Comparison of ENCODE assay signal across 17 cellular contexts in genomic region chr18:39462436-39462835, GRCh38.
DNase-seq lines count a peak whose midpoint lies in the region; ATAC-seq and TF ChIP-seq lines count a peak whose summit lies in the region.
"Had no signal": no experiment of that assay in that cellular context is flagged by ENCODE, and none has a peak within 500 bp of the region (broad histone marks: within the 10 kb centered on the region; RNA-seq: fewer than 3 reads in every experiment).

No MANE protein-coding gene starts in this region.

- intact Hi-C loops in transverse colon (cut with DNase I; ENCODE audit: low total_unique reads): no loop called here

- 71% methylated on average over 1 of the region's 1 CpG for WGBS in suprapubic skin
- WGBS in transverse colon (ENCODE audit: low coverage in 1 of 2), 2 donors: 80 to 86% methylated on average over 1 of the region's 1 CpG

- H3K4me1 ChIP-seq in foreskin keratinocyte (peaks cover 9% of the 10 kb centered on the region), suprapubic skin (no peaks in the 10 kb centered on the region), transverse colon (no peaks in the 10 kb centered on the region)
- H3K4me1 ChIP-seq: uterus had no signal

- TF ChIP-seq CTCF in AG10803 (conservative IDR thresholded peaks at IDR 0.05; ENCODE audit: low read length): no peak
- no peak for TF ChIP-seq CTCF in cardiac fibroblast (IDR thresholded peaks at IDR 0.05; ENCODE audit: low read depth, low read length)
- no peak for TF ChIP-seq CTCF in foreskin keratinocyte (conservative IDR thresholded peaks at IDR 0.05)
- no peak for TF ChIP-seq CTCF in suprapubic skin (IDR thresholded peaks at IDR 0.05)
- TF ChIP-seq CTCF in transverse colon (IDR thresholded peaks at IDR 0.05): no peak

- in situ Hi-C loops in transverse colon (cut with MboI; ENCODE audit: low pct_ligation_motif_present in 1 of 4, low pct_unique_long_range_greater_than_20kb in 1 of 4, low sequenced_read_pairs in 3 of 4): no loop called here

- H3K27me3 ChIP-seq in foreskin keratinocyte (no peaks in the 10 kb centered on the region), suprapubic skin (no peaks in the 10 kb centered on the region), transverse colon (no peaks in the 10 kb centered on the region)
- H3K27me3 ChIP-seq: sigmoid colon, uterus had no signal

- H3K4me3 ChIP-seq in AG10803 (ENCODE audit: low read length) (no peak overlapping the region), cardiac fibroblast (replicated peaks in 1 of 2; ENCODE audit: low read depth in 2 of 2, low read length in 2 of 2) (no peak overlapping the region), suprapubic skin (no peak overlapping the region), transverse colon (no peak overlapping the region)
- H3K4me3 ChIP-seq: K562, sigmoid colon, uterus had no signal

- TF ChIP-seq POLR2A in suprapubic skin (IDR thresholded peaks at IDR 0.05) (no peak), transverse colon (IDR thresholded peaks at IDR 0.05) (no peak)

- H3K9me3 ChIP-seq in suprapubic skin: no peaks in the 10 kb centered on the region
- no peaks in the 10 kb centered on the region for H3K9me3 ChIP-seq in transverse colon
- H3K9me3 ChIP-seq: sigmoid colon, uterus had no signal

- no peak for TF ChIP-seq EP300 in suprapubic skin (IDR thresholded peaks at IDR 0.05)
- TF ChIP-seq EP300 in transverse colon (IDR thresholded peaks at IDR 0.05; ENCODE audit: low read depth): no peak

- H3K27ac ChIP-seq in foreskin keratinocyte: peak overlapping the region; percentile 19
- no peak overlapping the region for H3K27ac ChIP-seq in suprapubic skin
- H3K27ac ChIP-seq in transverse colon: no peak overlapping the region
- H3K27ac ChIP-seq: sigmoid colon, uterus had no signal

- no peaks in the 10 kb centered on the region for H3K36me3 ChIP-seq in suprapubic skin
- H3K36me3 ChIP-seq in transverse colon: no peaks in the 10 kb centered on the region
- H3K36me3 ChIP-seq: sigmoid colon, uterus had no signal

- DNase-seq in AG10803 (ENCODE audit: low read depth) (peak; percentile 37), HPDE6-E6E7 (ENCODE audit: extremely low spot score) (peak; percentile 4), cardiac fibroblast (ENCODE audit: low read depth in 2 of 2) (peak; percentile 45 to 75), foreskin keratinocyte (peak; percentile 46 to 78), amniotic stem cell (lab: John Stamatoyannopoulos, UW) (no peak), suprapubic skin (ENCODE audit: low spot score in 2 of 2) (no peak), transverse colon (no peak)
- DNase-seq: activated naive CD4-positive, alpha-beta T cell treated with anti-CD3 and anti-CD28 coated beads, Interleukin-2, amount 10 ng/mL, durations not matched to agents 7 days and 5 days; effector memory CD4-positive, alpha-beta T cell; left ventricle myocardium superior; NCI-H1092 treated with DMSO at 0.1 percent for 48 hours; NCI-H526; sigmoid colon; stimulated activated CD4-positive, alpha-beta T cell treated with anti-CD3 and anti-CD28 coated beads, Interleukin-2, amount 100 ng/mL, for 24 hours; uterus had no signal

- ATAC-seq in foreskin keratinocyte: peak; percentile 99
- ATAC-seq in HG03354 (IDR thresholded peaks at IDR 0.05; ENCODE audit: poor library complexity, severe bottlenecking, unreplicated experiment): no peak
- ATAC-seq: K562, left ventricle myocardium superior had no signal

Comparison
In these comparisons a context has a peak if more than half of its experiments do, and no peak if none do; other contexts are left out.
1. DNase-seq: peak in AG10803 (single experiment), HPDE6-E6E7 (single experiment), cardiac fibroblast (2 of 2) and foreskin keratinocyte (2 of 2); none in amniotic stem cell (single experiment), suprapubic skin (0 of 2) and transverse colon (single experiment).